8 cellular contexts compared by ENCODE assay signal in the genomic region with DNA sequence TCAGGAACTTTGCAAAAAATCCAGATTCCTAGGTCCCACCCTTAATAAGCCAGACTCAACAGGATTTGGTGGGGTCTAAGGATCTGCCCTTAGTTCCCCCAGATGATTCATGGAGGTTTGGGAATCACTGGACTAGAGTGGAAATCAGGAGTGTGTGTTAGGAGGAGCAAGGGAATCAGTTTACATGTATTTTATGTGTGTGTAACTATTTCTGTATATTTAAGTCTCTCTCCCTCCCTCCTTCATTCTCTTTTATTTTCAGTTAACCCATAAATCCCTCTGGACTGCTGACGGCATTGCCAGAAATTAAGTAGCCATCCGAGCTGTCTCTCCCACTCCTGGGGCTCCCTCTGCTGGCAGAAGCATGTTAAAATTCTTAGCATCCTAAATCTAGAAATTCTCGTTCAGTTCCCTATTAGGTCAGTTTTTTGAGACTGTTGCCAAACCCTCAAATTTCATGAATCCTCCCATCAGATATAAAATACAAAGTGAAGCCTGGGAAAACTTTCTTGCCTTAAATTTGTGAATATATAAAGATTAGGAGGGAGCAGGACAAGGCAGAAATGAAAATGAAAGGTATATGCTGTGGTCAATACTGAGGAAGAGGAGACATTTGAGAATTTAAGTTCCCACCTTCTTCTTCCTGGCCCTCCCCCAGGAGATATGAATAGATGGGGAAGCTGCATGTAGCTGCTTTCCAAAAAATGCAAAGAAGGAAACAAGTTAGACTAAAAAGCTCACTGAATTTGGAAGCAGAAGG. TPM values are rescaled to one million over a fixed set of nuclear protein-coding genes. Genes with fewer than 3 reads are reported as not detected.
DNase-seq lines count a peak whose midpoint lies in the region; TF ChIP-seq lines count a peak whose summit lies in the region.

No MANE protein-coding gene starts in this region.

- no peaks in the 10 kb centered on the region for H3K27me3 ChIP-seq in SJSA1 (replicated peaks)
- no peaks in the 10 kb centered on the region for H3K27me3 ChIP-seq in ovary
- H3K27me3 ChIP-seq in tibial nerve, result no peaks in the 10 kb centered on the region

- H3K4me1 ChIP-seq in SJSA1 (replicated peaks), result peaks cover 18% of the 10 kb centered on the region
- peaks cover 8% of the 10 kb centered on the region for H3K4me1 ChIP-seq in ovary (ENCODE audit: insufficient read depth)
- peaks cover 0 to 8% (median 0%) of the 10 kb centered on the region in 4 donors for H3K4me1 ChIP-seq in tibial nerve

- TF ChIP-seq EP300 in ovary (IDR thresholded peaks at IDR 0.05) (no peak), tibial nerve (IDR thresholded peaks at IDR 0.05) (peak in 1 of 2 donors; percentile 14)

- H3K36me3 ChIP-seq in SJSA1 (no peaks in the 10 kb centered on the region), ovary (no peaks in the 10 kb centered on the region), tibial nerve (no peaks in the 10 kb centered on the region)

- WGBS in ovary, 3 donors, result 0 to 1% (median 1%) methylated on average over 3 of the region's 3 CpGs
- 1 to 3% methylated on average over 3 of the region's 3 CpGs for WGBS in tibial nerve, 2 donors

- no peak for TF ChIP-seq POLR2A in ovary (IDR thresholded peaks at IDR 0.05)
- no peak for TF ChIP-seq POLR2A in tibial nerve (IDR thresholded peaks at IDR 0.05)

- intact Hi-C loops in ovary (cut with DNase I), result loop anchor here (2.0 to 10.0 kb wide), 9 partner anchors 46 to 116 kb away; a partner anchor contains a TSS

- no peaks in the 10 kb centered on the region for H3K9me3 ChIP-seq in SJSA1 (replicated peaks)
- H3K9me3 ChIP-seq in ovary, result no peaks in the 10 kb centered on the region
- no peaks in the 10 kb centered on the region for H3K9me3 ChIP-seq in tibial nerve

- TF ChIP-seq CTCF in GM20000 (IDR thresholded peaks at IDR 0.05; ENCODE audit: extremely low read depth, missing control alignments) (peak; percentile 63), ovary (IDR thresholded peaks at IDR 0.05) (peak; percentile 82 to 86 (median 84)), tibial nerve (IDR thresholded peaks at IDR 0.05) (peak; percentile 71 to 81 (median 75))

- H3K27ac ChIP-seq in SJSA1 (no peak overlapping the region), ovary (no peak overlapping the region), tibial nerve (no peak overlapping the region)

- DNase-seq in CD1c-positive myeloid dendritic cell (ENCODE audit: extremely low spot score) (peak; percentile 84), GM20000 (ENCODE audit: low spot score) (peak; percentile 71), M059J (ENCODE audit: low read depth) (peak; percentile 89), SJSA1 (ENCODE audit: low read depth in 1 of 2, low spot score in 2 of 2) (peak; percentile 64 to 74), germinal center (ENCODE audit: low spot score) (peak; percentile 54), ovary (peak; percentile 79 to 91 (median 82)), tibial nerve (ENCODE audit: low spot score in 2 of 2) (peak; percentile 34 to 77)
- peak; percentile 42 for DNase-seq in activated gamma-delta T cell treated with anti-CD3 and anti-CD28 coated beads, Interleukin-2, amount 50 U/mL, for 16 hours (ENCODE audit: low read depth)

- H3K4me3 ChIP-seq in SJSA1 (no peak overlapping the region), ovary (no peak overlapping the region), tibial nerve (no peak overlapping the region)

RNA-seq across cellular contexts. Expression of a gene that starts 11.7 kb away (rescaled TPM):
- 1.9 and 4.3 TPM in 2 replicates for total RNA-seq in M059J (2014; rRNA removed; shearing (Covaris generic))
- 0.13 TPM in 1 of 2 replicates, not detected in the other for total RNA-seq in SJSA1 (2014; rRNA removed; shearing (Covaris generic))
- total RNA-seq in ovary (100 to 1,000 TPM in 1 of 7 donors, 10 to 100 TPM in 5, 1 to 10 TPM in 1; 7.4 to 106 (median 57.7) TPM), tibial nerve (10 to 100 TPM in 3 of 4 donors, 1 to 10 TPM in 1; 7.1 to 92.2 (median 19.7) TPM)
- 100 to 1,000 TPM in 1 of 2 donors, 10 to 100 TPM in 1; 32.0 to 265 TPM for polyA plus RNA-seq in ovary

RNA-seq across cellular contexts. Expression of a gene that starts 17.7 kb away (rescaled TPM):
- 267 and 322 TPM in 2 replicates for total RNA-seq in M059J (2014; rRNA removed; shearing (Covaris generic))
- total RNA-seq in SJSA1 (2014; rRNA removed; shearing (Covaris generic)), result not detected in 2 replicates
- total RNA-seq in ovary, result 100 to 1,000 TPM in 3 of 7 donors, 10 to 100 TPM in 4; 61.4 to 392 (median 79.2) TPM
- 10 to 100 TPM; 41.5 to 75.4 TPM for polyA plus RNA-seq in ovary
- 1,000 to 10,000 TPM in 1 of 4 donors, 100 to 1,000 TPM in 2, 10 to 100 TPM in 1; 60.8 to 1,224 (median 333) TPM for total RNA-seq in tibial nerve

RNA-seq across cellular contexts. Expression of a gene that starts 40.7 kb away (rescaled TPM):
- total RNA-seq in M059J (2014; rRNA removed; shearing (Covaris generic)), result 31.5 and 62.2 TPM in 2 replicates
- 2.1 and 4.1 TPM in 2 replicates for total RNA-seq in SJSA1 (2014; rRNA removed; shearing (Covaris generic))
- total RNA-seq in ovary (10 to 100 TPM in 1 of 7 donors, 1 to 10 TPM in 4, under 1 TPM in 2; 0.58 to 56.9 (median 4.2) TPM), tibial nerve (10 to 100 TPM in 1 of 4 donors, 1 to 10 TPM in 3; 2.5 to 22.8 (median 4.2) TPM)
- 1 to 10 TPM in 1 of 2 donors, under 1 TPM in 1; 0.54 to 7.0 TPM for polyA plus RNA-seq in ovary

Comparison
In these comparisons a context has a peak if more than half of its experiments do, and no peak if none do; other contexts are left out.
1. RNA of a gene that starts 17.7 kb away (total RNA-seq): 60.8 to 1,224 TPM in tibial nerve, 267 to 322 TPM in M059J and 61.4 to 392 TPM in ovary; not detected in SJSA1; every median in the first group is over 10 times any median in the second.
2. Peak in every context shown above with its lines, with median percentiles within 50 percentile points of each other: DNase-seq and CTCF ChIP-seq.